Comparison of ENCODE assay signal across 23 cellular contexts in genomic region chr19:55694656-55695491, GRCh38. TPM values are rescaled to one million over a fixed set of nuclear protein-coding genes. Genes with fewer than 3 reads are reported as not detected.
"Had no signal": no experiment of that assay in that cellular context is flagged by ENCODE, and none has a peak within 500 bp of the region (broad histone marks: within the 10 kb centered on the region; RNA-seq: fewer than 3 reads in every experiment).

No MANE protein-coding gene starts in this region.

- DNase-seq: activated CD4-positive, alpha-beta T cell treated with anti-CD3 and anti-CD28 coated beads for 48 hours; activated CD8-positive, alpha-beta T cell treated with anti-CD3 and anti-CD28 coated beads for 36 hours; activated gamma-delta T cell; activated T-cell treated with anti-CD3 and anti-CD28 coated beads, Interleukin-2, amount 50 U/mL, for 4 hours; cortex of kidney; effector CD4-positive, alpha-beta T cell; esophagus squamous epithelium; hippocampal formation; pancreas; stimulated activated CD4-positive, alpha-beta T cell treated with anti-CD3 and anti-CD28 coated beads, Interleukin-15, amount 100 ng/mL, for 24 hours; stimulated activated CD4-positive, alpha-beta T cell treated with anti-CD3 and anti-CD28 coated beads, Interleukin-4, amount 100 ng/mL, for 1 hour; stimulated activated naive CD4-positive, alpha-beta T cell treated with Interleukin-2 at 50 U/mL for 16 hours; T-helper 17 cell; trophoblast cell had no signal

- H3K4me3 ChIP-seq: esophagus squamous epithelium, pancreas had no signal

- H3K36me3 Mint-ChIP-seq: activated naive CD4-positive, alpha-beta T cell treated with anti-CD3 and anti-CD28 coated beads, Interleukin-2, amount 50 U/mL, for 72 hours had no signal

- H3K4me3 Mint-ChIP-seq: activated CD8-positive, alpha-beta T cell treated with anti-CD3 and anti-CD28 coated beads for 36 hours; activated T-cell treated with anti-CD3 and anti-CD28 coated beads, Interleukin-2, amount 50 U/mL, for 4 hours; brain; central memory CD8-positive, alpha-beta T cell; neural crest cell; T-helper 17 cell had no signal

- H3K27me3 Mint-ChIP-seq: activated CD8-positive, alpha-beta T cell treated with anti-CD3 and anti-CD28 coated beads for 36 hours; brain; central memory CD8-positive, alpha-beta T cell; T-helper 17 cell had no signal

- H3K27me3 ChIP-seq: esophagus squamous epithelium, pancreas had no signal

- H3K9me3 Mint-ChIP-seq: activated CD8-positive, alpha-beta T cell treated with anti-CD3 and anti-CD28 coated beads for 36 hours; activated naive CD4-positive, alpha-beta T cell treated with anti-CD3 and anti-CD28 coated beads, Interleukin-2, amount 50 U/mL, for 72 hours; activated T-cell treated with anti-CD3 and anti-CD28 coated beads, Interleukin-2, amount 50 U/mL, for 4 hours; brain; central memory CD8-positive, alpha-beta T cell; neural crest cell had no signal

- H3K27ac ChIP-seq: esophagus squamous epithelium, pancreas had no signal

- ATAC-seq: activated CD8-positive, alpha-beta T cell treated with anti-CD3 and anti-CD28 coated beads for 36 hours; activated naive CD4-positive, alpha-beta T cell treated with anti-CD3 and anti-CD28 coated beads, Interleukin-2, amount 50 U/mL, for 72 hours; activated T-cell treated with anti-CD3 and anti-CD28 coated beads, Interleukin-2, amount 50 U/mL, for 4 hours; pancreas; T-helper 17 cell had no signal

- H3K27ac Mint-ChIP-seq: activated CD8-positive, alpha-beta T cell treated with anti-CD3 and anti-CD28 coated beads for 36 hours; activated naive CD4-positive, alpha-beta T cell treated with anti-CD3 and anti-CD28 coated beads, Interleukin-2, amount 50 U/mL, for 72 hours; brain had no signal

- H3K4me1 Mint-ChIP-seq: brain; central memory CD8-positive, alpha-beta T cell; neural crest cell; T-helper 17 cell had no signal

- H3K4me1 ChIP-seq: esophagus squamous epithelium, pancreas had no signal

- H3K9me3 ChIP-seq: esophagus squamous epithelium, pancreas had no signal

RNA-seq across cellular contexts. Expression of gene NLRP9, which starts 43.3 kb away (rescaled TPM):
- total RNA-seq: activated CD8-positive, alpha-beta T cell treated with anti-CD3 and anti-CD28 coated beads for 36 hours; activated T-cell treated with anti-CD3 and anti-CD28 coated beads, Interleukin-2, amount 50 U/mL, for 4 hours; esophagus squamous epithelium; fibroblast of villous mesenchyme; glomerular endothelial cell; kidney epithelial cell; liver; neural crest cell; skeletal muscle tissue; T-helper 17 cell had no signal
- polyA plus RNA-seq: liver had no signal
